ENCODE assay signal across 8 cellular contexts in the genomic region with DNA sequence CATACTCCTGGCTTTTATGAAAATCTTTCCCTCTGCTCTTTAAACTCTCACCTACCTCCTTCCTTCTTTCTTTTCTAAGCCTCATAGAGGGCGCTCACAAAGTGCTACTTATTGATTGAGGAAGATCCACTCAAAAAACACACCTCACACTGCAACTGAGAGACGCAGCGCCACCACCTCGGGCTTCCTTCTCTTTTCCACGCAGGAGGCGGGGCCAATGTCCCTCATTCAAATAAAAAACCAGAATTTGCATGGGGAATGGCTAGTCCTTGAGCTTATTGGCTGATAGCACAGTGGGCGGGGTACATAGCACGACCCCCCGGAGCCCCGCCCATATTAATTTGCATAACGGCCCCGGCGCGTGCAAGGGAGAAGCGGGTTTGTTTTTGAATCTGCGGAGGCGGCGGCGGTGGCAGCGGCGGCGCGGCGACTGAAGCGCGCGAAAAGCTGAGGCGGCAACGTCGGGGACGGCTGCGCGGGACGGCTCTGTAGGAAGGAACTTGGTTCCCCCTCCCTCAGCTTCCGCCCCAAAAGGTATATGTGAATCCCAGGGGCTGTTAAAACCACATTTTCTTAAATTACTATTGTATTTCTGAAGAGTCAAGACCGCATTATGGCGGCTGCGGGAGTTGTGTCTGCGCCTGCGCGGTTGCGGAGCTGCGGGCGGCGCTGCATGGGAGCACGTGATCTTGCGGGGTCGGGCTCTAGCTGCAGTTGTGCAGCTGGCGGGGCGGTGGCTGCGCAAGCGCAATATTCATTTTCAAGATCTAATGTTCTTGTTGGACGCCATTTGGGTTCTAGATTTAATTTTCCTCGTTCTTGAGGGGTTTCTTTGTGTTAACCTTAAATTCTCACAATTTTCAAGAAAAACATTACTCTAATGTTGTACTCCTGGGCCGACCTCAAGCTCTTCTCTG. TPM values are rescaled to one million over a fixed set of nuclear protein-coding genes. Genes with fewer than 3 reads are reported as not detected.
A peak's percentile ranks its signal among the peaks of the same experiment; 100 is the strongest.
DNase-seq lines count a peak whose midpoint lies in the region; ATAC-seq and TF ChIP-seq lines count a peak whose summit lies in the region.

A gene with protein sequence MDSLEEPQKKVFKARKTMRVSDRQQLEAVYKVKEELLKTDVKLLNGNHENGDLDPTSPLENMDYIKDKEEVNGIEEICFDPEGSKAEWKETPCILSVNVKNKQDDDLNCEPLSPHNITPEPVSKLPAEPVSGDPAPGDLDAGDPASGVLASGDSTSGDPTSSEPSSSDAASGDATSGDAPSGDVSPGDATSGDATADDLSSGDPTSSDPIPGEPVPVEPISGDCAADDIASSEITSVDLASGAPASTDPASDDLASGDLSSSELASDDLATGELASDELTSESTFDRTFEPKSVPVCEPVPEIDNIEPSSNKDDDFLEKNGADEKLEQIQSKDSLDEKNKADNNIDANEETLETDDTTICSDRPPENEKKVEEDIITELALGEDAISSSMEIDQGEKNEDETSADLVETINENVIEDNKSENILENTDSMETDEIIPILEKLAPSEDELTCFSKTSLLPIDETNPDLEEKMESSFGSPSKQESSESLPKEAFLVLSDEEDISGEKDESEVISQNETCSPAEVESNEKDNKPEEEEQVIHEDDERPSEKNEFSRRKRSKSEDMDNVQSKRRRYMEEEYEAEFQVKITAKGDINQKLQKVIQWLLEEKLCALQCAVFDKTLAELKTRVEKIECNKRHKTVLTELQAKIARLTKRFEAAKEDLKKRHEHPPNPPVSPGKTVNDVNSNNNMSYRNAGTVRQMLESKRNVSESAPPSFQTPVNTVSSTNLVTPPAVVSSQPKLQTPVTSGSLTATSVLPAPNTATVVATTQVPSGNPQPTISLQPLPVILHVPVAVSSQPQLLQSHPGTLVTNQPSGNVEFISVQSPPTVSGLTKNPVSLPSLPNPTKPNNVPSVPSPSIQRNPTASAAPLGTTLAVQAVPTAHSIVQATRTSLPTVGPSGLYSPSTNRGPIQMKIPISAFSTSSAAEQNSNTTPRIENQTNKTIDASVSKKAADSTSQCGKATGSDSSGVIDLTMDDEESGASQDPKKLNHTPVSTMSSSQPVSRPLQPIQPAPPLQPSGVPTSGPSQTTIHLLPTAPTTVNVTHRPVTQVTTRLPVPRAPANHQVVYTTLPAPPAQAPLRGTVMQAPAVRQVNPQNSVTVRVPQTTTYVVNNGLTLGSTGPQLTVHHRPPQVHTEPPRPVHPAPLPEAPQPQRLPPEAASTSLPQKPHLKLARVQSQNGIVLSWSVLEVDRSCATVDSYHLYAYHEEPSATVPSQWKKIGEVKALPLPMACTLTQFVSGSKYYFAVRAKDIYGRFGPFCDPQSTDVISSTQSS (plus strand): TSS at position 389 of the 917 bp plus-strand sequence. CDS start 58,234 bp downstream, outside the sequence.

- DNase-seq in GM13976 (ENCODE audit: low spot score) (peak; percentile 87), NCI-H187 (lab: John Stamatoyannopoulos, UW) (peak; percentile 83 to 94), T-helper 9 cell (peak; percentile 89), astrocyte of the cerebellum (ENCODE audit: low read depth) (peak; percentile 95), hepatic stellate cell (ENCODE audit: low spot score) (peak; percentile 99), aorta (peak; percentile 97 to 98)

- peak within 1 kb of the TSS; percentile 86 for H3K9ac ChIP-seq in rectal smooth muscle tissue (ENCODE audit: low read length)

- H3K27ac ChIP-seq in rectal smooth muscle tissue (ENCODE audit: low read depth, low read length) (peak within 1 kb of the TSS; percentile 98), aorta (ENCODE audit: low read depth in 1 of 2, low read length in 2 of 2) (peak within 1 kb of the TSS; percentile 29 to 50)

- peak within 1 kb of the TSS; percentile 73 for H3K4me3 ChIP-seq in astrocyte of the cerebellum (ENCODE audit: low read depth, low read length)
- H3K4me3 ChIP-seq in rectal smooth muscle tissue (ENCODE audit: low read length) = peak within 1 kb of the TSS; percentile 83
- peak within 1 kb of the TSS; percentile 87 to 88 for H3K4me3 ChIP-seq in aorta (ENCODE audit: low read length in 2 of 2)

- no peaks in the 10 kb centered on the region for H3K9me3 ChIP-seq in aorta (ENCODE audit: control insufficient read depth, low read length)

- H3K36me3 ChIP-seq in rectal smooth muscle tissue (ENCODE audit: control insufficient read depth, insufficient read depth, low read length) (peaks cover 2% of the 10 kb centered on the region), aorta (ENCODE audit: control insufficient read depth in 1 of 2, insufficient read depth in 2 of 2, low read length in 1 of 2) (no peaks in the 10 kb centered on the region)

- intact Hi-C loops in aorta (cut with DNase I) = loop anchor here (2.0 to 5.0 kb wide), 3 partner anchors 42 to 109 kb away; no protein-coding TSS in a partner anchor

- TF ChIP-seq CTCF in GM13976 (IDR thresholded peaks at IDR 0.05; ENCODE audit: borderline replicate concordance, control extremely low read depth, extremely low read depth, insufficient read depth, missing control alignments) (peak; percentile 10), astrocyte of the cerebellum (IDR thresholded peaks at IDR 0.05; ENCODE audit: low read depth, low read length, missing control alignments) (peak; percentile 30)

- ATAC-seq in HG02870 (IDR thresholded peaks at IDR 0.05; ENCODE audit: unreplicated experiment) = peak; percentile 58
- peak; percentile 98 for ATAC-seq in aorta (ENCODE audit: low FRiP score)

- in situ Hi-C loops in GM13976 (cut with MboI; ENCODE audit: low sequenced_read_pairs, unreplicated experiment) = loop anchor here (10.0 kb wide), 2 partner anchors 111 to 249 kb away; no protein-coding TSS in a partner anchor
- in situ Hi-C loops in astrocyte of the cerebellum (cut with HindIII; ENCODE audit: low sequenced_read_pairs) = no loop called here

- WGBS in aorta, 2 donors = 1% methylated on average over 55 of the region's 55 CpGs

- H3K4me1 ChIP-seq in rectal smooth muscle tissue (ENCODE audit: control insufficient read depth, insufficient read depth, low read length) (no peaks in the 10 kb centered on the region), aorta (ENCODE audit: control insufficient read depth in 1 of 2, insufficient read depth in 2 of 2, low read length in 2 of 2) (no peaks in the 10 kb centered on the region)

- H3K27me3 ChIP-seq in rectal smooth muscle tissue (ENCODE audit: control insufficient read depth, insufficient read depth, low read length) (no peaks in the 10 kb centered on the region), aorta (ENCODE audit: control insufficient read depth in 1 of 2, insufficient read depth in 2 of 2, low read length in 1 of 2) (no peaks in the 10 kb centered on the region)

RNA-seq across cellular contexts. Expression of the gene that starts here (rescaled TPM):
- total RNA-seq in aorta = 10 to 100 TPM; 54.5 to 98.4 TPM
- polyA plus RNA-seq in aorta = 1 to 10 TPM; 7.0 to 8.9 TPM

Comparison
In these comparisons a context has a peak if more than half of its experiments do, and no peak if none do; other contexts are left out.
1. Peak in every context shown above with its lines: DNase-seq, ATAC-seq, H3K4me3 ChIP-seq and H3K27ac ChIP-seq.